Comparison of ENCODE assay signal across 8 cellular contexts in genomic region chr13:100674848-100675659, GRCh38. TPM values are rescaled to one million over a fixed set of nuclear protein-coding genes. Genes with fewer than 3 reads are reported as not detected.
A peak's percentile ranks its signal among the peaks of the same experiment; 100 is the strongest.
DNase-seq lines count a peak whose midpoint lies in the region; ATAC-seq, FAIRE-seq and TF ChIP-seq lines count a peak whose summit lies in the region.

No MANE protein-coding gene starts in this region.

- 1% methylated on average over 59 to 72 of the region's 72 CpGs for WGBS in aorta, 2 donors

- H3K4me1 Mint-ChIP-seq in T-helper 2 cell treated with Interferon-gamma antibody and Interleukin-4, amounts not matched to agents 5 μg/mL and 100 μg/mL, for 36 hours (ENCODE audit: low read depth) = peaks cover 31% of the 10 kb centered on the region
- H3K4me1 Mint-ChIP-seq in astrocyte (ENCODE audit: low read depth, unreplicated experiment) = peaks cover 7% of the 10 kb centered on the region

- H4K20me1 ChIP-seq in astrocyte (ENCODE audit: insufficient read depth, low read length) = peaks cover 17% of the 10 kb centered on the region

- H3K4me3 ChIP-seq in astrocyte (ENCODE audit: insufficient read depth, low read depth, low read length) (peak overlapping the region; percentile 72), rectal smooth muscle tissue (ENCODE audit: low read length) (peak overlapping the region; percentile 94), aorta (ENCODE audit: low read length in 2 of 2) (peak overlapping the region; percentile 82 to 100)

- H3K36me3 Mint-ChIP-seq in T-helper 2 cell treated with Interferon-gamma antibody and Interleukin-4, amounts not matched to agents 5 μg/mL and 100 μg/mL, for 36 hours (ENCODE audit: low read depth) = no peaks in the 10 kb centered on the region
- H3K36me3 Mint-ChIP-seq in astrocyte (ENCODE audit: low read depth, unreplicated experiment) = no peaks in the 10 kb centered on the region

- H3K79me2 ChIP-seq in astrocyte (ENCODE audit: insufficient read depth, low read length) = peaks cover 30% of the 10 kb centered on the region

- H3K27ac ChIP-seq in astrocyte (ENCODE audit: low read depth, low read length) (peak overlapping the region; percentile 75), rectal smooth muscle tissue (ENCODE audit: low read depth, low read length) (peak overlapping the region; percentile 86), aorta (ENCODE audit: low read depth in 1 of 2, low read length in 2 of 2) (peak overlapping the region in 1 of 2 donors; percentile 65)

- peaks cover 14% of the 10 kb centered on the region for H3K4me1 ChIP-seq in astrocyte (ENCODE audit: insufficient read depth, low read length)
- H3K4me1 ChIP-seq in rectal smooth muscle tissue (ENCODE audit: control insufficient read depth, insufficient read depth, low read length) = peaks cover 10% of the 10 kb centered on the region
- H3K4me1 ChIP-seq in aorta (ENCODE audit: control insufficient read depth in 1 of 2, insufficient read depth in 2 of 2, low read length in 2 of 2) = no peaks in the 10 kb centered on the region

- H3K9me3 ChIP-seq in astrocyte (ENCODE audit: insufficient read depth, low read depth, low read length) = no peaks in the 10 kb centered on the region
- H3K9me3 ChIP-seq in aorta (ENCODE audit: control insufficient read depth, low read length) = no peaks in the 10 kb centered on the region

- peak; percentile 53 for TF ChIP-seq POLR2A in GM18505 (IDR thresholded peaks at IDR 0.05; ENCODE audit: borderline replicate concordance, extremely low read depth, insufficient read depth, insufficient read length)

- intact Hi-C loops in aorta (cut with DNase I) = loop anchor here in 1 of 2 donors (5.0 kb wide), 1 partner anchor 1088 kb away; no protein-coding TSS in a partner anchor

- H3K9ac ChIP-seq in astrocyte (ENCODE audit: low read length) (peak overlapping the region; percentile 77), rectal smooth muscle tissue (ENCODE audit: low read length) (peak overlapping the region; percentile 68)

- no peak for TF ChIP-seq CTCF in astrocyte (IDR thresholded peaks at IDR 0.05; ENCODE audit: insufficient read depth, low read depth, low read length)

- H3K27me3 ChIP-seq in astrocyte (ENCODE audit: insufficient read depth, low read length) (no peaks in the 10 kb centered on the region), rectal smooth muscle tissue (ENCODE audit: control insufficient read depth, insufficient read depth, low read length) (no peaks in the 10 kb centered on the region), aorta (ENCODE audit: control insufficient read depth in 1 of 2, insufficient read depth in 2 of 2, low read length in 1 of 2) (no peaks in the 10 kb centered on the region)

- H3K4me3 Mint-ChIP-seq in T-helper 2 cell treated with Interferon-gamma antibody and Interleukin-4, amounts not matched to agents 5 μg/mL and 100 μg/mL, for 36 hours = peak overlapping the region; percentile 86
- peak overlapping the region; percentile 86 for H3K4me3 Mint-ChIP-seq in astrocyte (ENCODE audit: unreplicated experiment)

- FAIRE-seq in astrocyte (lab: Jason Lieb, UNC) = no peak

- DNase-seq in NCI-H187 (lab: John Stamatoyannopoulos, UW) (peak; percentile 98 to 99), astrocyte (ENCODE audit: low read depth) (peak; percentile 94), hepatic stellate cell (ENCODE audit: low spot score) (peak; percentile 100), aorta (peak; percentile 100)
- peak; percentile 99 for DNase-seq in T-helper 2 cell treated with Interferon-gamma antibody and Interleukin-4, amounts not matched to agents 5 μg/mL and 100 μg/mL, for 36 hours (ENCODE audit: low spot score)

- H3K9me3 Mint-ChIP-seq in T-helper 2 cell treated with Interferon-gamma antibody and Interleukin-4, amounts not matched to agents 5 μg/mL and 100 μg/mL, for 36 hours = no peaks in the 10 kb centered on the region
- H3K9me3 Mint-ChIP-seq in astrocyte (ENCODE audit: unreplicated experiment) = no peaks in the 10 kb centered on the region

- peak overlapping the region; percentile 87 for H2AFZ ChIP-seq in astrocyte (ENCODE audit: low read depth, low read length)

- H3K27me3 Mint-ChIP-seq in T-helper 2 cell treated with Interferon-gamma antibody and Interleukin-4, amounts not matched to agents 5 μg/mL and 100 μg/mL, for 36 hours (ENCODE audit: low read depth) = peaks cover 20% of the 10 kb centered on the region
- no peaks in the 10 kb centered on the region for H3K27me3 Mint-ChIP-seq in astrocyte (ENCODE audit: low read depth, unreplicated experiment)

- H3K4me2 ChIP-seq in astrocyte (ENCODE audit: low read length) = peak overlapping the region; percentile 91

- peak; percentile 96 for ATAC-seq in GM18505 (IDR thresholded peaks at IDR 0.05; ENCODE audit: unreplicated experiment)
- peak; percentile 97 for ATAC-seq in HG02970 (IDR thresholded peaks at IDR 0.05; ENCODE audit: low FRiP score, unreplicated experiment)
- peak; percentile 98 for ATAC-seq in aorta (ENCODE audit: low FRiP score)

- no peaks in the 10 kb centered on the region for H3K36me3 ChIP-seq in astrocyte (ENCODE audit: insufficient read depth, low read length)
- no peaks in the 10 kb centered on the region for H3K36me3 ChIP-seq in rectal smooth muscle tissue (ENCODE audit: control insufficient read depth, insufficient read depth, low read length)
- no peaks in the 10 kb centered on the region for H3K36me3 ChIP-seq in aorta (ENCODE audit: control insufficient read depth in 1 of 2, insufficient read depth in 2 of 2, low read length in 1 of 2)

- peak overlapping the region; percentile 71 for H3K27ac Mint-ChIP-seq in T-helper 2 cell treated with Interferon-gamma antibody and Interleukin-4, amounts not matched to agents 5 μg/mL and 100 μg/mL, for 36 hours
- H3K27ac Mint-ChIP-seq in astrocyte (ENCODE audit: unreplicated experiment) = peak overlapping the region; percentile 78

RNA-seq across cellular contexts. Expression of gene TMTC4, which starts 0.5 kb away (rescaled TPM):
- total RNA-seq in astrocyte = 7.7 and 8.4 TPM in 2 replicates
- 10 to 100 TPM in 1 of 2 donors, 1 to 10 TPM in 1; 5.7 to 13.1 TPM for total RNA-seq in aorta
- polyA plus RNA-seq in aorta = 1 to 10 TPM; 1.8 to 2.4 TPM
